Comparison of ENCODE assay signal across 1 cellular context in the genomic region with DNA sequence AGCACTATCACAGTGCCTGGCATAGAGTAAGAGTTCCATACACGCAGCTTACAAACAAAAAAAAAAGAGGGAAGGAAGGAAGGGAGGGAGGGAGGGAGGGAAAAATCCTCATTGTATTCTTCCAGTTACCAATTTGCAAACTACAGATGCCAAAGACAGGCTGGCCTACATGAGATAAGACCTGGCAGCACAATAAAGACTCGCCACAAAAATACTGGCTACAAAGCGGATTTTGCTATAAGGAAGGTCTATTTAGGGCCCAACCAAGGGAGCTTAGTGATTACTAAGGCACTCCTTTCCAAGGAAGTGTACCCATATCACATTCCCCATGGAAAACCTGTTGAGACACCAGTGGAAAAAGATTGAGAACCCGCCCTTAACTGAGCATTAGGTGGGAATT.
TF ChIP-seq lines count a peak whose summit lies in the region.

No MANE protein-coding gene starts in this region.

TF ChIP-seq in HCT116, 20 proteins besides CTCF, POLR2A, EP300 and RAD21:
- TF ChIP-seq SIN3A (IDR thresholded peaks at IDR 0.05; ENCODE audit: low read depth) (no peak), ZFX (IDR thresholded peaks at IDR 0.05) (no peak), ZNF274 (IDR thresholded peaks at IDR 0.05; ENCODE audit: low read depth, low read length) (no peak), FOSL1 (IDR thresholded peaks at IDR 0.05; ENCODE audit: low read depth) (no peak), YY1 (IDR thresholded peaks at IDR 0.05; ENCODE audit: extremely low read depth, insufficient replicate concordance, low read depth, low read length) (no peak), CBX3 (IDR thresholded peaks at IDR 0.05; ENCODE audit: low read depth) (no peak), JUND (IDR thresholded peaks at IDR 0.05) (no peak), EZH2 (IDR thresholded peaks at IDR 0.05) (no peak), POLR2AphosphoS5 (IDR thresholded peaks at IDR 0.05; ENCODE audit: low read depth, low read length) (no peak), SRF (IDR thresholded peaks at IDR 0.05; ENCODE audit: low read depth) (no peak), TCF7L2 (IDR thresholded peaks at IDR 0.05; ENCODE audit: borderline replicate concordance, extremely low read depth, insufficient read depth, insufficient read length) (no peak), EGR1 (IDR thresholded peaks at IDR 0.05; ENCODE audit: low read depth) (no peak)
- TF ChIP-seq, protein P1, sequence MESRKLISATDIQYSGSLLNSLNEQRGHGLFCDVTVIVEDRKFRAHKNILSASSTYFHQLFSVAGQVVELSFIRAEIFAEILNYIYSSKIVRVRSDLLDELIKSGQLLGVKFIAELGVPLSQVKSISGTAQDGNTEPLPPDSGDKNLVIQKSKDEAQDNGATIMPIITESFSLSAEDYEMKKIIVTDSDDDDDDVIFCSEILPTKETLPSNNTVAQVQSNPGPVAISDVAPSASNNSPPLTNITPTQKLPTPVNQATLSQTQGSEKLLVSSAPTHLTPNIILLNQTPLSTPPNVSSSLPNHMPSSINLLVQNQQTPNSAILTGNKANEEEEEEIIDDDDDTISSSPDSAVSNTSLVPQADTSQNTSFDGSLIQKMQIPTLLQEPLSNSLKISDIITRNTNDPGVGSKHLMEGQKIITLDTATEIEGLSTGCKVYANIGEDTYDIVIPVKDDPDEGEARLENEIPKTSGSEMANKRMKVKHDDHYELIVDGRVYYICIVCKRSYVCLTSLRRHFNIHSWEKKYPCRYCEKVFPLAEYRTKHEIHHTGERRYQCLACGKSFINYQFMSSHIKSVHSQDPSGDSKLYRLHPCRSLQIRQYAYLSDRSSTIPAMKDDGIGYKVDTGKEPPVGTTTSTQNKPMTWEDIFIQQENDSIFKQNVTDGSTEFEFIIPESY (IDR thresholded peaks at IDR 0.05; ENCODE audit: extremely low read depth, insufficient replicate concordance, low read length), result no peak
- TF ChIP-seq, protein P2, sequence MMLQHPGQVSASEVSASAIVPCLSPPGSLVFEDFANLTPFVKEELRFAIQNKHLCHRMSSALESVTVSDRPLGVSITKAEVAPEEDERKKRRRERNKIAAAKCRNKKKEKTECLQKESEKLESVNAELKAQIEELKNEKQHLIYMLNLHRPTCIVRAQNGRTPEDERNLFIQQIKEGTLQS (IDR thresholded peaks at IDR 0.05), result no peak
